In genomic region chr12:11705010-11705409, GRCh38 we compare ENCODE assay signal across 10 cellular contexts. TPM values are rescaled to one million over a fixed set of nuclear protein-coding genes. Genes with fewer than 3 reads are reported as not detected.
A peak's percentile ranks its signal among the peaks of the same experiment; 100 is the strongest.
DNase-seq lines count a peak whose midpoint lies in the region; ATAC-seq, FAIRE-seq and TF ChIP-seq lines count a peak whose summit lies in the region.
"Had no signal": no experiment of that assay in that cellular context is flagged by ENCODE, and none has a peak within 500 bp of the region (broad histone marks: within the 10 kb centered on the region; RNA-seq: fewer than 3 reads in every experiment).

No MANE protein-coding gene starts in this region.

- WGBS in A549 (ENCODE audit: missing lambda C conversion rate) = 43% methylated on average over 7 of the region's 7 CpGs
- WGBS in mesenchymal stem cell = 34% methylated on average over 7 of the region's 7 CpGs
- 60 to 71% methylated on average over 7 of the region's 7 CpGs for WGBS in testis, 2 donors

- no peak for FAIRE-seq in A549 (lab: Jason Lieb, UNC)
- FAIRE-seq: islet of Langerhans had no signal

- H2AFZ ChIP-seq in mesenchymal stem cell (ENCODE audit: low read depth, low read length) = no peak overlapping the region

- no peak overlapping the region for H3K23ac ChIP-seq in mesenchymal stem cell (ENCODE audit: low read length in 2 of 2)

- peak overlapping the region; percentile 60 for H3K9ac ChIP-seq in mesenchymal stem cell (ENCODE audit: low read length)

- H3K4me2 ChIP-seq in A549 (peak overlapping the region; percentile 44; the same call in 2 of the 3 replicates), mesenchymal stem cell (ENCODE audit: low read length, poor library complexity, severe bottlenecking) (no peak overlapping the region)

- peaks cover 26% of the 10 kb centered on the region for H3K36me3 Mint-ChIP-seq in activated T-cell treated with anti-CD3 and anti-CD28 coated beads, Interleukin-2, amount 50 U/mL, for 24 hours (ENCODE audit: low read depth)

- H3K9me3 Mint-ChIP-seq in activated T-cell treated with anti-CD3 and anti-CD28 coated beads, Interleukin-2, amount 50 U/mL, for 24 hours = no peaks in the 10 kb centered on the region
- H3K9me3 Mint-ChIP-seq: CD4-positive, alpha-beta memory T cell had no signal

- H3K27ac ChIP-seq in A549 = peak overlapping the region; percentile 24 to 44; a peak in 2 of 6 replicates
- H3K27ac ChIP-seq in mesenchymal stem cell (ENCODE audit: low read length, poor library complexity, severe bottlenecking) = peak overlapping the region; percentile 81
- H3K27ac ChIP-seq in testis = no peak overlapping the region

- H3K27ac Mint-ChIP-seq in activated T-cell treated with anti-CD3 and anti-CD28 coated beads, Interleukin-2, amount 50 U/mL, for 24 hours = no peak overlapping the region

- no peaks in the 10 kb centered on the region for H3K27me3 ChIP-seq in mesenchymal stem cell (ENCODE audit: control insufficient read depth in 1 of 2, insufficient read depth in 1 of 2, low read length in 2 of 2)
- no peaks in the 10 kb centered on the region for H3K27me3 ChIP-seq in testis

- H2BK15ac ChIP-seq in mesenchymal stem cell (ENCODE audit: low read depth, poor library complexity, severe bottlenecking) = no peak overlapping the region

- H3K9me3 ChIP-seq in A549 (no peaks in the 10 kb centered on the region), mesenchymal stem cell (ENCODE audit: control insufficient read depth, low read length) (no peaks in the 10 kb centered on the region), testis (no peaks in the 10 kb centered on the region)

- H3K4me1 ChIP-seq in A549 (peaks cover 13% of the 10 kb centered on the region), mesenchymal stem cell (ENCODE audit: control insufficient read depth, insufficient read depth, low read depth, low read length) (peaks cover 21% of the 10 kb centered on the region), testis (peaks cover 33% of the 10 kb centered on the region)

- no peak for TF ChIP-seq RAD21 in A549 (conservative IDR thresholded peaks at IDR 0.05 in 1 of 2, IDR thresholded peaks at IDR 0.05 in 1 of 2)

- TF ChIP-seq EP300 in A549 (IDR thresholded peaks at IDR 0.05) = no peak

- H2AK5ac ChIP-seq in mesenchymal stem cell (ENCODE audit: low read length, severe bottlenecking) = no peak overlapping the region

- CTCF ChIA-PET in A549 (lab: Yijun Ruan, JAX) = no interaction called here

- H3K14ac ChIP-seq in mesenchymal stem cell (ENCODE audit: low read length in 2 of 2) = no peak overlapping the region

- no peak overlapping the region for H3K18ac ChIP-seq in mesenchymal stem cell (ENCODE audit: low read depth in 1 of 2, low read length in 2 of 2)

- no peaks in the 10 kb centered on the region for H3K36me3 ChIP-seq in mesenchymal stem cell (ENCODE audit: control insufficient read depth in 1 of 2, insufficient read depth in 2 of 2, low read depth in 1 of 2, low read length in 2 of 2)
- H3K36me3 ChIP-seq in testis (ENCODE audit: low read depth, missing control alignments) = no peaks in the 10 kb centered on the region

- TF ChIP-seq CTCF in A549 (IDR thresholded peaks at IDR 0.05) (no peak), choroid plexus epithelial cell (conservative IDR thresholded peaks at IDR 0.05; ENCODE audit: low read depth, low read length) (no peak), testis (IDR thresholded peaks at IDR 0.05) (no peak)

- no peak overlapping the region for H4K91ac ChIP-seq in mesenchymal stem cell (ENCODE audit: low read length)

- intact Hi-C loops in testis (cut with DNase I; ENCODE audit: low total_unique reads) = no loop called here

- peaks cover 61% of the 10 kb centered on the region for H3K4me1 Mint-ChIP-seq in activated T-cell treated with anti-CD3 and anti-CD28 coated beads, Interleukin-2, amount 50 U/mL, for 24 hours (ENCODE audit: low read depth)

- H3K4ac ChIP-seq in mesenchymal stem cell (ENCODE audit: low read depth in 1 of 2, low read length in 2 of 2) = no peak overlapping the region

- POLR2A ChIA-PET in A549 (lab: Yijun Ruan, JAX) = no interaction called here

- no peak overlapping the region for H3K4me3 Mint-ChIP-seq in activated T-cell treated with anti-CD3 and anti-CD28 coated beads, Interleukin-2, amount 50 U/mL, for 24 hours
- H3K4me3 Mint-ChIP-seq: CD4-positive, alpha-beta memory T cell had no signal

- TF ChIP-seq POLR2A in A549 (IDR thresholded peaks at IDR 0.05; ENCODE audit: low read length) (no peak), testis (IDR thresholded peaks at IDR 0.05) (no peak)

- no peak overlapping the region for H2BK5ac ChIP-seq in mesenchymal stem cell (ENCODE audit: low read depth, low read length, poor library complexity, severe bottlenecking)

- peak; percentile 14 to 54 for DNase-seq in A549 (ENCODE audit: low read depth in 1 of 2, low spot score in 1 of 2)
- peak; percentile 83 for DNase-seq in M059J (ENCODE audit: low read depth)
- peak; percentile 94 for DNase-seq in choroid plexus epithelial cell (ENCODE audit: low read depth)
- DNase-seq in mesenchymal stem cell = peak; percentile 92
- no peak for DNase-seq in testis
- DNase-seq in HUDEP-2 (lab: John Stamatoyannopoulos, UW; ENCODE audit: unreplicated experiment in 76 of 76) = no peak
- DNase-seq in activated T-cell treated with anti-CD3 and anti-CD28 coated beads, Interleukin-2, amount 50 U/mL, for 24 hours = no peak
- DNase-seq: CD4-positive, alpha-beta memory T cell had no signal

- H2BK12ac ChIP-seq in mesenchymal stem cell (ENCODE audit: low read length in 2 of 2) = no peak overlapping the region

- no peaks in the 10 kb centered on the region for H3K27me3 Mint-ChIP-seq in activated T-cell treated with anti-CD3 and anti-CD28 coated beads, Interleukin-2, amount 50 U/mL, for 24 hours
- H3K27me3 Mint-ChIP-seq: CD4-positive, alpha-beta memory T cell had no signal

- no peak overlapping the region for H4K8ac ChIP-seq in mesenchymal stem cell (ENCODE audit: low read length)

- no peak overlapping the region for H2BK120ac ChIP-seq in mesenchymal stem cell (ENCODE audit: low read depth, low read length)

- ATAC-seq in A549 (peak in 1 of 2 experiments; percentile 36; a peak in 1 of 6 replicates), HG03432 (IDR thresholded peaks at IDR 0.05; ENCODE audit: unreplicated experiment) (no peak)

- H3K4me3 ChIP-seq in A549 (no peak overlapping the region), choroid plexus epithelial cell (ENCODE audit: low read depth, low read length) (no peak overlapping the region), mesenchymal stem cell (ENCODE audit: insufficient read depth in 1 of 2, low read depth in 1 of 2, low read length in 2 of 2) (no peak overlapping the region), testis (no peak overlapping the region)

- H3K79me1 ChIP-seq in mesenchymal stem cell (replicated peaks; ENCODE audit: low read length, poor library complexity, severe bottlenecking) = peaks cover 21% of the 10 kb centered on the region

TF ChIP-seq in A549, 52 proteins besides CTCF, POLR2A, EP300 and RAD21:
- TF ChIP-seq ESRRA (IDR thresholded peaks at IDR 0.05; ENCODE audit: borderline replicate concordance, low read length) (no peak), NFE2L2 (conservative IDR thresholded peaks at IDR 0.05; ENCODE audit: low read length) (no peak), KDM5A (IDR thresholded peaks at IDR 0.05) (no peak), FOSL2 (IDR thresholded peaks at IDR 0.05) (no peak), FOSL2 (CRISPR knock-in tag; IDR thresholded peaks at IDR 0.05) (peak; percentile 19; the same call in 1 of the 2 replicates), CBX8 (IDR thresholded peaks at IDR 0.05) (no peak), CEBPB (IDR thresholded peaks at IDR 0.05) (peak; percentile 39 to 64; a peak in 2 of 4 replicates), HOXB13 (CRISPR knock-in tag; IDR thresholded peaks at IDR 0.05; ENCODE audit: low read depth) (no peak), SREBF2 (IDR thresholded peaks at IDR 0.05) (no peak)
TF ChIP-seq in A549: peak in this region for 2.

RNA-seq across cellular contexts. Expression of gene ETV6, which starts 55.5 kb away (rescaled TPM):
- polyA plus RNA-seq in A549 (2011; rRNA removed) (7.0 and 9.9 TPM in 2 replicates), A549 (2017; fragmentation: RNase III; extraction: RNeasy Plus Mini Kit Qiagen cat#74134 plus additional on column Dnase treatment) (4.0 to 5.0 TPM (median 4.4 TPM) in 3 replicates), testis (ENCODE audit: insufficient read depth, low read depth, low replicate concordance) (7.8 TPM)
- 2.1 and 2.6 TPM in 2 replicates for polyA plus RNA-seq in A549 (2012; cell fraction: cytosol; rRNA removed)
- polyA plus RNA-seq in A549 (2012; cell fraction: nucleus; rRNA removed) = 3.5 and 5.5 TPM in 2 replicates
- 18.5 and 18.7 TPM in 2 replicates for polyA minus RNA-seq in A549 (2011; rRNA and poly(A)+ RNA removed)
- 4.7 and 11.5 TPM in 2 replicates for total RNA-seq in M059J (2014; rRNA removed; shearing (Covaris generic))
- 10.9 TPM for polyA plus RNA-seq in mesenchymal stem cell (2013, experiment 1 of 2)
- polyA plus RNA-seq in mesenchymal stem cell (2013, experiment 2 of 2) = 10.4 TPM
- total RNA-seq in testis = 10 to 100 TPM; 16.3 to 20.9 TPM

Comparison
In these comparisons a context has a peak if more than half of its experiments do, and no peak if none do; other contexts are left out.
1. DNase-seq: peak in A549 (2 of 2), M059J (single experiment), choroid plexus epithelial cell (single experiment) and mesenchymal stem cell (single experiment); none in testis (single experiment), HUDEP-2 (0 of 76) and activated T-cell treated with anti-CD3 and anti-CD28 coated beads, Interleukin-2, amount 50 U/mL, for 24 hours (single experiment).
2. H3K27ac ChIP-seq: peak in A549 (2 of 2) and mesenchymal stem cell (single experiment); none in testis (0 of 2).